ENCODE assay signal across 2 cellular contexts in genomic region chr12:29884957-29885356, GRCh38.
TF ChIP-seq lines count a peak whose summit lies in the region.

No MANE protein-coding gene starts in this region.

TF ChIP-seq in GM23338, 12 proteins besides CTCF, POLR2A, EP300 and RAD21:
- TF ChIP-seq ZNF462 (CRISPR knock-in tag; IDR thresholded peaks at IDR 0.05), result 0 out of 2 replicates have a peak, but pooled peaks have one; percentile 29

TF ChIP-seq in H1, 55 proteins besides CTCF, POLR2A, EP300 and RAD21:
- TF ChIP-seq USF2 (IDR thresholded peaks at IDR 0.05; ENCODE audit: low read length), result peak; percentile 72
- TF ChIP-seq BCL11A (IDR thresholded peaks at IDR 0.05; ENCODE audit: low read depth in 2 of 2, low read length in 2 of 2), result peak; percentile 75 to 94
- peak; percentile 33; the same call in 1 of the 2 replicates for TF ChIP-seq MAX (IDR thresholded peaks at IDR 0.05)
- peak; percentile 76 for TF ChIP-seq NANOG (IDR thresholded peaks at IDR 0.05; ENCODE audit: insufficient read depth, low read depth, low read length, poor library complexity, severe bottlenecking)
- peak; percentile 61; the same call in 1 of the 2 replicates for TF ChIP-seq CEBPB (IDR thresholded peaks at IDR 0.05; ENCODE audit: low read depth, low read length)
- 0 out of 2 replicates have a peak, but pooled peaks have one; percentile 23 for TF ChIP-seq CHD2 (IDR thresholded peaks at IDR 0.05; ENCODE audit: low read length)
- TF ChIP-seq TEAD4 (IDR thresholded peaks at IDR 0.05; ENCODE audit: low read depth, low read length), result peak; percentile 95
- peak; percentile 100 for TF ChIP-seq TCF12 (IDR thresholded peaks at IDR 0.05; ENCODE audit: low read depth, low read length)
- peak; percentile 79 for TF ChIP-seq YY1 (IDR thresholded peaks at IDR 0.05; ENCODE audit: low read depth, low read length)
- TF ChIP-seq SP1 (IDR thresholded peaks at IDR 0.05; ENCODE audit: low read depth, low read length), result peak; percentile 96
- TF ChIP-seq POU5F1 (IDR thresholded peaks at IDR 0.05; ENCODE audit: low read depth, low read length), result peak; percentile 80; the same call in 1 of the 2 replicates
